In the genomic region with DNA sequence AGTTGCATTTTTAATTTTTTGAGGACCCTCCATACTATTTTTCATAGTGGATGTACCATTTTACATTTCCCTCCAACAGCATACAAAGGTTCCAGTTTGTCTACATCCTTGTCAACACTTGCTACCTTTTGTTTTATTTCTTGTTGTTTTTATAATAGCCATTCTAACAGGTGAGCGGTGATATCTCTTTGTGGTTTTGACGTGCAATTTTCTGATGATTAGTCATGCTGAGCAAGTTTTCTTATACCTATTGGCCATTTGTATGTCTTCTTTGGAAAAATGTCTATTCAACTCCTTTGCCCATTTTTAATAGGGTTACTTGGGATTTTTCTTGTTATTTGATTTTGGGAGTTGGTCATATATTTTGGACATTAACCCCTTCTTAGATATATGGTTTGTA, we compare ENCODE assay signal across 22 cellular contexts.
DNase-seq lines count a peak whose midpoint lies in the region; ATAC-seq, FAIRE-seq and TF ChIP-seq lines count a peak whose summit lies in the region.
"Had no signal": no experiment of that assay in that cellular context is flagged by ENCODE, and none has a peak within 500 bp of the region (broad histone marks: within the 10 kb centered on the region; RNA-seq: fewer than 3 reads in every experiment).

No MANE protein-coding gene starts in this region.

- H3K36me3 ChIP-seq in mammary epithelial cell (ENCODE audit: insufficient read depth, low read length) = no peaks in the 10 kb centered on the region
- H3K36me3 ChIP-seq in breast epithelium = no peaks in the 10 kb centered on the region
- H3K36me3 ChIP-seq in gastrocnemius medialis = no peaks in the 10 kb centered on the region
- H3K36me3 ChIP-seq: HAP-1 had no signal

- in situ Hi-C loops in mammary epithelial cell (cut with MboI; ENCODE audit: low sequenced_read_pairs in 2 of 2) = no loop called here
- in situ Hi-C loops in gastrocnemius medialis (cut with MboI; ENCODE audit: low sequenced_read_pairs in 4 of 4) = no loop called here

- no peak overlapping the region for H3K9ac ChIP-seq in mammary epithelial cell (ENCODE audit: insufficient read depth, low read length)

- H3K27ac Mint-ChIP-seq in activated CD4-positive, alpha-beta T cell treated with anti-CD3 and anti-CD28 coated beads, Interleukin-2, amount 10 ng/mL, durations not matched to agents 7 days and 5 days = no peak overlapping the region
- H3K27ac Mint-ChIP-seq: CD4-positive, alpha-beta memory T cell had no signal

- ATAC-seq in gastrocnemius medialis = no peak
- ATAC-seq: A549 had no signal

- no peak overlapping the region for H3K4me3 ChIP-seq in mammary epithelial cell (replicated peaks in 1 of 3; ENCODE audit: insufficient read depth in 1 of 3, low read depth in 2 of 3, low read length in 3 of 3)
- H3K4me3 ChIP-seq in breast epithelium = no peak overlapping the region
- H3K4me3 ChIP-seq in epithelial cell of esophagus (ENCODE audit: low read length) = no peak overlapping the region
- no peak overlapping the region for H3K4me3 ChIP-seq in gastrocnemius medialis
- H3K4me3 ChIP-seq: A549, HAP-1 had no signal

- WGBS in mammary epithelial cell (ENCODE audit: low coverage, missing lambda C conversion rate) = 17% methylated on average over 2 of the region's 2 CpGs

- no peaks in the 10 kb centered on the region for H3K79me2 ChIP-seq in mammary epithelial cell (ENCODE audit: insufficient read depth, low read length)

- no peak overlapping the region for H3K4me2 ChIP-seq in mammary epithelial cell (ENCODE audit: insufficient read depth, low read depth, low read length)
- H3K4me2 ChIP-seq: A549 had no signal

- no peak overlapping the region for H3K27ac ChIP-seq in mammary epithelial cell (ENCODE audit: insufficient read depth, low read depth, low read length)
- H3K27ac ChIP-seq in breast epithelium = no peak overlapping the region
- no peak overlapping the region for H3K27ac ChIP-seq in RWPE1
- H3K27ac ChIP-seq in gastrocnemius medialis = no peak overlapping the region
- H3K27ac ChIP-seq: A549 had no signal

- dilution Hi-C loops in mammary epithelial cell (cut with HindIII; ENCODE audit: low sequenced_read_pairs) = no loop called here

- H3K27me3 ChIP-seq in mammary epithelial cell (ENCODE audit: insufficient read depth, low read length) = no peaks in the 10 kb centered on the region
- no peaks in the 10 kb centered on the region for H3K27me3 ChIP-seq in breast epithelium
- H3K27me3 ChIP-seq in gastrocnemius medialis = no peaks in the 10 kb centered on the region

- no peaks in the 10 kb centered on the region for H3K9me3 ChIP-seq in mammary epithelial cell (replicated peaks; ENCODE audit: insufficient read depth, low read length)
- no peaks in the 10 kb centered on the region for H3K9me3 ChIP-seq in breast epithelium
- H3K9me3 ChIP-seq in gastrocnemius medialis = no peaks in the 10 kb centered on the region
- H3K9me3 ChIP-seq: A549, HAP-1 had no signal

- TF ChIP-seq CTCF in mammary epithelial cell (conservative IDR thresholded peaks at IDR 0.05 in 1 of 2, IDR thresholded peaks at IDR 0.05 in 1 of 2; ENCODE audit: extremely low read depth in 1 of 2, insufficient read depth in 1 of 2, low read depth in 1 of 2, low read length in 2 of 2) (no peak), breast epithelium (IDR thresholded peaks at IDR 0.05) (no peak), RWPE1 (conservative IDR thresholded peaks at IDR 0.05; ENCODE audit: low read depth) (no peak), epithelial cell of esophagus (IDR thresholded peaks at IDR 0.05; ENCODE audit: insufficient read depth, low read depth, low read length, missing control alignments) (no peak), gastrocnemius medialis (IDR thresholded peaks at IDR 0.05 in 4 of 5, conservative IDR thresholded peaks at IDR 0.05 in 1 of 5) (no peak)

- no peak for TF ChIP-seq POLR2A in breast epithelium (IDR thresholded peaks at IDR 0.05)
- no peak for TF ChIP-seq POLR2A in gastrocnemius medialis (IDR thresholded peaks at IDR 0.05)

- H3K4me1 Mint-ChIP-seq in activated CD4-positive, alpha-beta T cell treated with anti-CD3 and anti-CD28 coated beads, Interleukin-2, amount 10 ng/mL, durations not matched to agents 7 days and 5 days = no peaks in the 10 kb centered on the region
- H3K4me1 Mint-ChIP-seq: CD4-positive, alpha-beta memory T cell had no signal

- CTCF ChIA-PET in mammary epithelial cell (lab: Charles Lee; ENCODE audit: low non-redundant PET) (no interaction called here), RWPE1 (lab: Yijun Ruan, JAX) (interaction anchor here (0.7 kb wide), 1 partner anchor 117 kb away, joined by 3 read pairs; no protein-coding TSS in a partner anchor)
- CTCF ChIA-PET in activated CD4-positive, alpha-beta T cell treated with anti-CD3 and anti-CD28 coated beads, Interleukin-2, amount 10 ng/mL, durations not matched to agents 7 days and 5 days (lab: Charles Lee) = no interaction called here

- no peak for FAIRE-seq in frontal cortex (lab: Jason Lieb, UNC)
- FAIRE-seq: A549, GM12891, GM18507 had no signal

- H3K27me3 Mint-ChIP-seq in activated CD4-positive, alpha-beta T cell treated with anti-CD3 and anti-CD28 coated beads, Interleukin-2, amount 10 ng/mL, durations not matched to agents 7 days and 5 days = no peaks in the 10 kb centered on the region
- H3K27me3 Mint-ChIP-seq: CD4-positive, alpha-beta memory T cell had no signal

- H3K4me1 ChIP-seq in mammary epithelial cell (ENCODE audit: insufficient read depth, low read length) (no peaks in the 10 kb centered on the region), breast epithelium (no peaks in the 10 kb centered on the region), gastrocnemius medialis (no peaks in the 10 kb centered on the region)
- H3K4me1 ChIP-seq: A549 had no signal

- BruUV-seq in mammary epithelial cell (replicated peaks; lab: Mats Ljungman, UMichigan) = no TSS peak

- no peak overlapping the region for H3K4me3 Mint-ChIP-seq in activated CD4-positive, alpha-beta T cell treated with anti-CD3 and anti-CD28 coated beads, Interleukin-2, amount 10 ng/mL, durations not matched to agents 7 days and 5 days
- H3K4me3 Mint-ChIP-seq: CD4-positive, alpha-beta memory T cell had no signal

- intact Hi-C loops in mammary epithelial cell (cut with micrococcal nuclease) = no loop called here
- intact Hi-C loops in breast epithelium (cut with DNase I; ENCODE audit: low total_unique reads) = no loop called here
- intact Hi-C loops in gastrocnemius medialis (cut with DNase I; ENCODE audit: low total_unique reads) = no loop called here

- H2AFZ ChIP-seq in mammary epithelial cell (ENCODE audit: low read depth, low read length) = no peak overlapping the region

- no peaks in the 10 kb centered on the region for H3K9me3 Mint-ChIP-seq in activated CD4-positive, alpha-beta T cell treated with anti-CD3 and anti-CD28 coated beads, Interleukin-2, amount 10 ng/mL, durations not matched to agents 7 days and 5 days

- DNase-seq in mammary epithelial cell = peak; percentile 56
- DNase-seq in breast epithelium (ENCODE audit: low spot score in 2 of 2) = no peak
- DNase-seq in RWPE1 (ENCODE audit: low spot score) = peak; percentile 5
- peak; percentile 62 for DNase-seq in epithelial cell of esophagus (ENCODE audit: low read depth)
- DNase-seq in kidney tubule cell (ENCODE audit: low spot score) = peak; percentile 32
- DNase-seq in gastrocnemius medialis = no peak
- no peak for DNase-seq in activated CD4-positive, alpha-beta T cell treated with anti-CD3 and anti-CD28 coated beads, Interleukin-2, amount 10 ng/mL, durations not matched to agents 7 days and 5 days
- no peak for DNase-seq in frontal cortex (ENCODE audit: low spot score in 2 of 2)
- DNase-seq: 8988T; ACHN; C1 segment of cervical spinal cord; Calu3; CD4-positive, alpha-beta memory T cell; COR-L47; DMS53; DMS79 treated with DMSO at 0.1 percent for 48 hours; GF-D8; GOT3 had no signal

- no peaks in the 10 kb centered on the region for H3K36me3 Mint-ChIP-seq in activated CD4-positive, alpha-beta T cell treated with anti-CD3 and anti-CD28 coated beads, Interleukin-2, amount 10 ng/mL, durations not matched to agents 7 days and 5 days (ENCODE audit: low read depth)

- no peaks in the 10 kb centered on the region for H4K20me1 ChIP-seq in mammary epithelial cell (ENCODE audit: insufficient read depth, low read length)

- POLR2A ChIA-PET in RWPE1 (lab: Yijun Ruan, JAX; ENCODE audit: low non-redundant PET) = no interaction called here
- POLR2A ChIA-PET in activated CD4-positive, alpha-beta T cell treated with anti-CD3 and anti-CD28 coated beads, Interleukin-2, amount 10 ng/mL, durations not matched to agents 7 days and 5 days (lab: Charles Lee) = no interaction called here

Comparison
In these comparisons a context has a peak if more than half of its experiments do, and no peak if none do; other contexts are left out.
1. DNase-seq: peak in mammary epithelial cell (single experiment), RWPE1 (single experiment), epithelial cell of esophagus (single experiment) and kidney tubule cell (single experiment); none in breast epithelium (0 of 2), gastrocnemius medialis (0 of 2), activated CD4-positive, alpha-beta T cell treated with anti-CD3 and anti-CD28 coated beads, Interleukin-2, amount 10 ng/mL, durations not matched to agents 7 days and 5 days (single experiment) and frontal cortex (0 of 2).